13 cellular contexts compared by ENCODE assay signal in the genomic region with DNA sequence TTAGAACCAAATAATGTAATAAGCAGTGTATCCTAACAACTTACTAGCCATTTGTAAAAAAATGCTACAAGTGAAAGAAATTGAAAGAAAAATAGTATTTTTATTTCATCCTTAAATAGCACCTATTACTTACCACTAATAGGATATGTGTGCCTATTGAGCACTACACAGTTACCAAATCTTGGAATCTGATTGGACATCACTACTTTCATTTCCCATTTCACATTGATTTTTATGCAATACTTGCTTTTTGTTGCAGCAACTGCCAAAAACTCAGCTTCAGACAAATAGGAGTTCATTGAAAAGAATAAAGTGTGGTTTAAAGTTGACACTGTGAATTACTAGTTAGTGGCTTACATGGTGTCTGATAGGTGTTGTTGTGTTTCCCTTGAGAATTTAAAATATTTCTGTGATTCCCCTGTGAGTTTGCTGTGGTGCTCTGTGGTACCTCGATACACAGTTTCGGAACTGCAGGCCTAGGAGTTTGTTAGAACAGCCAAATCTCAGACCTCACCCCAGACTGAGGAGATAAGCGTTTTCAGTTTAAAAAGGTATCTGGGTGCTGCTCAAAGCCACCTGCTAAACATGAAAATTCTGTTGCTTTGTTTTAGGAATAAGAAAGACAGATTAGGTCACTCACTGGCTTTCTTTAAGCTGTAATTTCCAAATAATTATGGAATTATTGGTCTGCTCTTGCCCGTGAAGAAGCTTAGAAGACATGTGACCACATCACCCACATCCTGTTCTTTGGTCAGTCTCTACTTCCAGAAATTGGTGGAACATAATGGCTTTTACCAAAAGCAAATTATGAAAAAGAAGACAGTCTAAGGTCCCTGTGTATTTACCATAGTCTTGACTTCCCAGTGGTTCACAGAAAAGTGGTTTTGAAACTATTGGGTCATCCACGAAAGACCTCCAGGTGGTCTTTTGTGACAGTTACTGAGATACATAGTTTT.
DNase-seq lines count a peak whose midpoint lies in the region; ATAC-seq and TF ChIP-seq lines count a peak whose summit lies in the region.
"Had no signal": no experiment of that assay in that cellular context is flagged by ENCODE, and none has a peak within 500 bp of the region (broad histone marks: within the 10 kb centered on the region; RNA-seq: fewer than 3 reads in every experiment).

No MANE protein-coding gene starts in this region.

- no peak for TF ChIP-seq POLR2A in erythroblast (IDR thresholded peaks at IDR 0.05; ENCODE audit: low read length)

- H3K27ac Mint-ChIP-seq in WTC11 = no peak overlapping the region

- H3K9me3 Mint-ChIP-seq in WTC11 = no peaks in the 10 kb centered on the region

- no peaks in the 10 kb centered on the region for H3F3A ChIP-seq in Loucy (ENCODE audit: low read depth)

- H3K27ac ChIP-seq in DND-41 (ENCODE audit: low read length) (no peak overlapping the region), colonic mucosa (no peak overlapping the region)
- H3K27ac ChIP-seq: brain microvascular endothelial cell, ovary, uterus had no signal

- H2AFZ ChIP-seq in DND-41 (ENCODE audit: low read depth, low read length) (no peak overlapping the region), Loucy (ENCODE audit: low read length) (no peak overlapping the region)

- no peak for TF ChIP-seq CTCF in DND-41 (IDR thresholded peaks at IDR 0.05; ENCODE audit: borderline replicate concordance, extremely low read depth, low read length, poor library complexity, severe bottlenecking)
- TF ChIP-seq CTCF in Loucy (conservative IDR thresholded peaks at IDR 0.05; ENCODE audit: low read length) = no peak
- TF ChIP-seq CTCF in WTC11 (IDR thresholded peaks at IDR 0.05) = no peak
- TF ChIP-seq CTCF in colonic mucosa (IDR thresholded peaks at IDR 0.05) = no peak

- no peaks in the 10 kb centered on the region for H4K20me1 ChIP-seq in DND-41 (ENCODE audit: insufficient read depth, low read length)
- H4K20me1 ChIP-seq in Loucy (ENCODE audit: insufficient read depth, low read length, poor library complexity, severe bottlenecking) = no peaks in the 10 kb centered on the region

- no peak overlapping the region for H3K9ac ChIP-seq in DND-41 (ENCODE audit: low read depth, low read length)
- H3K9ac ChIP-seq in Loucy (ENCODE audit: low read depth, low read length, poor library complexity, severe bottlenecking) = no peak overlapping the region
- no peak overlapping the region for H3K9ac ChIP-seq in colonic mucosa (ENCODE audit: low read depth in 2 of 2, low read length in 2 of 2)
- H3K9ac ChIP-seq: SK-N-SH had no signal

- no peaks in the 10 kb centered on the region for H3K9me2 ChIP-seq in Loucy (replicated peaks; ENCODE audit: low read depth, low read length)
- H3K9me2 ChIP-seq: SK-N-SH had no signal

- no peaks in the 10 kb centered on the region for H3K9me3 ChIP-seq in DND-41 (ENCODE audit: insufficient read depth, low read length, severe bottlenecking)
- no peaks in the 10 kb centered on the region; the same call in 1 of the 2 replicates for H3K9me3 ChIP-seq in Loucy (ENCODE audit: insufficient read depth, low read depth, low read length)
- no peaks in the 10 kb centered on the region for H3K9me3 ChIP-seq in colonic mucosa
- H3K9me3 ChIP-seq: ovary, SK-N-SH, uterus had no signal

- ATAC-seq in DND-41 (ENCODE audit: insufficient read depth, low read depth) = 0 out of 3 replicates have a peak, but pooled peaks have one; percentile 27
- ATAC-seq in GM19397 (IDR thresholded peaks at IDR 0.05; ENCODE audit: unreplicated experiment) = peak; percentile 92
- peak; percentile 88 for ATAC-seq in HG02938 (IDR thresholded peaks at IDR 0.05; ENCODE audit: unreplicated experiment)
- no peak for ATAC-seq in WTC11
- ATAC-seq: left cardiac atrium had no signal

- H3K36me3 Mint-ChIP-seq in WTC11 = no peaks in the 10 kb centered on the region

- peaks cover 7% of the 10 kb centered on the region; the same call in 1 of the 2 replicates for H3K27me3 Mint-ChIP-seq in WTC11 (ENCODE audit: low read depth)

- H3K27me3 ChIP-seq in DND-41 (ENCODE audit: insufficient read depth, low read length, poor library complexity) = no peaks in the 10 kb centered on the region
- H3K27me3 ChIP-seq in Loucy (ENCODE audit: insufficient read depth, low read length, poor library complexity, severe bottlenecking) = no peaks in the 10 kb centered on the region
- no peaks in the 10 kb centered on the region for H3K27me3 ChIP-seq in colonic mucosa
- H3K27me3 ChIP-seq: brain microvascular endothelial cell, ovary, uterus had no signal

- H3K36me3 ChIP-seq in DND-41 (ENCODE audit: insufficient read depth, low read length) (no peaks in the 10 kb centered on the region), Loucy (ENCODE audit: insufficient read depth, low read length) (no peaks in the 10 kb centered on the region), colonic mucosa (no peaks in the 10 kb centered on the region)
- H3K36me3 ChIP-seq: brain microvascular endothelial cell, ovary, uterus had no signal

- POLR2A ChIA-PET in WTC11 (lab: Charles Lee) = no interaction called here

- H3K4me3 Mint-ChIP-seq in WTC11 = no peak overlapping the region

- no peak for DNase-seq in DND-41
- DNase-seq in erythroblast (lab: John Stamatoyannopoulos, UW) = no peak
- no peak for DNase-seq in WTC11 (ENCODE audit: low spot score)
- DNase-seq in colonic mucosa = no peak
- no peak for DNase-seq in stimulated activated CD8-positive, alpha-beta memory T cell treated with anti-CD3 and anti-CD28 coated beads, Interleukin-4, amount 100 ng/mL, for 48 hours
- DNase-seq: brain microvascular endothelial cell, left cardiac atrium, ovary, SK-N-SH, uterus had no signal

- peaks cover 17% of the 10 kb centered on the region for H3K4me1 Mint-ChIP-seq in WTC11

- H3K4me1 ChIP-seq in DND-41 (ENCODE audit: insufficient read depth, low read length) (no peaks in the 10 kb centered on the region), Loucy (ENCODE audit: insufficient read depth, low read length, poor library complexity, severe bottlenecking) (peaks cover 16% of the 10 kb centered on the region), colonic mucosa (no peaks in the 10 kb centered on the region)
- H3K4me1 ChIP-seq: uterus had no signal

- H3K79me2 ChIP-seq in DND-41 (ENCODE audit: insufficient read depth, low read length) (no peaks in the 10 kb centered on the region), Loucy (ENCODE audit: insufficient read depth, low read length) (no peaks in the 10 kb centered on the region)

- intact Hi-C loops in colonic mucosa (cut with DNase I) = no loop called here

- H3K4me2 ChIP-seq in DND-41 (ENCODE audit: insufficient read depth, low read length) (no peak overlapping the region), Loucy (ENCODE audit: low read depth, low read length, poor library complexity, severe bottlenecking) (peak overlapping the region; percentile 35)
- H3K4me2 ChIP-seq: SK-N-SH had no signal

- H3K4me3 ChIP-seq in DND-41 (ENCODE audit: low read depth in 1 of 2, low read length in 2 of 2) (no peak overlapping the region), Loucy (ENCODE audit: low read length, poor library complexity, severe bottlenecking) (no peak overlapping the region), colonic mucosa (no peak overlapping the region)
- H3K4me3 ChIP-seq: ovary, uterus had no signal

- CTCF ChIA-PET in WTC11 (lab: Charles Lee) = no interaction called here

TF ChIP-seq in WTC11, 78 proteins besides CTCF, POLR2A, EP300 and RAD21 (continues in another document):
- TF ChIP-seq FOXP4 (CRISPR knock-in tag; IDR thresholded peaks at IDR 0.05) (no peak), JAZF1 (CRISPR knock-in tag; IDR thresholded peaks at IDR 0.05) (no peak), CREM (CRISPR knock-in tag; IDR thresholded peaks at IDR 0.05) (no peak), ETV6 (CRISPR knock-in tag; IDR thresholded peaks at IDR 0.05) (no peak), MYBL2 (CRISPR knock-in tag; IDR thresholded peaks at IDR 0.05) (no peak), GRHL2 (CRISPR knock-in tag; IDR thresholded peaks at IDR 0.05; ENCODE audit: insufficient replicate concordance, severe bottlenecking) (no peak), HMGA2 (CRISPR knock-in tag; IDR thresholded peaks at IDR 0.05) (no peak), SMAD3 (CRISPR knock-in tag; IDR thresholded peaks at IDR 0.05; ENCODE audit: borderline replicate concordance) (no peak)
- TF ChIP-seq, protein P1, sequence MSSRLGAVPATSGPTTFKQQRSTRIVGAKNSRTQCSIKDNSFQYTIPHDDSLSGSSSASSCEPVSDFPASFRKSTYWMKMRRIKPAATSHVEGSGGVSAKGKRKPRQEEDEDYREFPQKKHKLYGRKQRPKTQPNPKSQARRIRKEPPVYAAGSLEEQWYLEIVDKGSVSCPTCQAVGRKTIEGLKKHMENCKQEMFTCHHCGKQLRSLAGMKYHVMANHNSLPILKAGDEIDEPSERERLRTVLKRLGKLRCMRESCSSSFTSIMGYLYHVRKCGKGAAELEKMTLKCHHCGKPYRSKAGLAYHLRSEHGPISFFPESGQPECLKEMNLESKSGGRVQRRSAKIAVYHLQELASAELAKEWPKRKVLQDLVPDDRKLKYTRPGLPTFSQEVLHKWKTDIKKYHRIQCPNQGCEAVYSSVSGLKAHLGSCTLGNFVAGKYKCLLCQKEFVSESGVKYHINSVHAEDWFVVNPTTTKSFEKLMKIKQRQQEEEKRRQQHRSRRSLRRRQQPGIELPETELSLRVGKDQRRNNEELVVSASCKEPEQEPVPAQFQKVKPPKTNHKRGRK (CRISPR knock-in tag; IDR thresholded peaks at IDR 0.05; ENCODE audit: borderline replicate concordance) = no peak
